ENCODE assay signal across 13 cellular contexts in genomic region chr15:56341201-56341600, GRCh38.
"Had no signal": no experiment of that assay in that cellular context is flagged by ENCODE, and none has a peak within 500 bp of the region (broad histone marks: within the 10 kb centered on the region; RNA-seq: fewer than 3 reads in every experiment).

No MANE protein-coding gene starts in this region.

- H3K4me3 Mint-ChIP-seq: activated naive CD4-positive, alpha-beta T cell treated with anti-CD3 and anti-CD28 coated beads, Interleukin-2, amount 50 U/mL, for 24 hours; neural crest cell had no signal

- H3K27ac Mint-ChIP-seq: activated naive CD4-positive, alpha-beta T cell treated with anti-CD3 and anti-CD28 coated beads, Interleukin-2, amount 50 U/mL, for 24 hours had no signal

- DNase-seq: activated T-cell treated with anti-CD3 and anti-CD28 coated beads, Interleukin-2, amount 50 U/mL, for 1 hour; amniotic stem cell; brain microvascular endothelial cell; dermis blood vessel endothelial cell; erythroblast; kidney; left ventricle myocardium superior; stimulated activated CD4-positive, alpha-beta T cell treated with anti-CD3 and anti-CD28 coated beads, Interleukin-4, amount 100 ng/mL, for 1 hour; stimulated activated CD8-positive, alpha-beta memory T cell treated with anti-CD3 and anti-CD28 coated beads, Interleukin-4, amount 100 ng/mL, for 48 hours; stimulated activated naive CD8-positive, alpha-beta T cell treated with anti-CD3 and anti-CD28 coated beads, Interleukin-15, Interleukin-2, amounts not matched to agents 100 U/mL and 50 U/mL, for 24 hours had no signal

- H3K27ac ChIP-seq: brain microvascular endothelial cell had no signal

- H3K4me1 Mint-ChIP-seq: activated naive CD4-positive, alpha-beta T cell treated with anti-CD3 and anti-CD28 coated beads, Interleukin-2, amount 50 U/mL, for 24 hours; neural crest cell had no signal

- FAIRE-seq: kidney had no signal

- H3K36me3 Mint-ChIP-seq: activated naive CD4-positive, alpha-beta T cell treated with anti-CD3 and anti-CD28 coated beads, Interleukin-2, amount 50 U/mL, for 24 hours had no signal

- H3K36me3 ChIP-seq: brain microvascular endothelial cell had no signal

- H3K27me3 ChIP-seq: brain microvascular endothelial cell had no signal

- ATAC-seq: activated CD4-positive, CD25-positive, alpha-beta regulatory T cell treated with anti-CD3 and anti-CD28 coated beads, Interleukin-2, amount 50 U/mL, for 24 hours; left ventricle myocardium superior; stimulated activated naive CD8-positive, alpha-beta T cell treated with anti-CD3 and anti-CD28 coated beads, Interleukin-15, Interleukin-2, amounts not matched to agents 100 U/mL and 50 U/mL, for 24 hours had no signal
